10 cellular contexts compared by ENCODE assay signal in genomic region chr2:201261911-201262310, GRCh38. TPM values are rescaled to one million over a fixed set of nuclear protein-coding genes. Genes with fewer than 3 reads are reported as not detected.
A peak's percentile ranks its signal among the peaks of the same experiment; 100 is the strongest.
DNase-seq lines count a peak whose midpoint lies in the region; ATAC-seq and TF ChIP-seq lines count a peak whose summit lies in the region.
"Had no signal": no experiment of that assay in that cellular context is flagged by ENCODE, and none has a peak within 500 bp of the region (broad histone marks: within the 10 kb centered on the region; RNA-seq: fewer than 3 reads in every experiment).

No MANE protein-coding gene starts in this region.

- H3K27ac Mint-ChIP-seq in CD8-positive, alpha-beta T cell: peak overlapping the region; percentile 98
- H3K27ac Mint-ChIP-seq in natural killer cell treated with Interleukin-12 subunit alpha and Interleukin-12 subunit beta and Interleukin-15 and Interleukin-18, amount 100 ng/mL, for 72 hours: peak overlapping the region; percentile 93 to 98

- H3K9ac ChIP-seq in adipocyte (ENCODE audit: low read length): peak overlapping the region; percentile 46

- peak overlapping the region; percentile 79 for H3K27ac ChIP-seq in CD8-positive, alpha-beta T cell (ENCODE audit: low read depth, low read length)
- peak overlapping the region; percentile 99 for H3K27ac ChIP-seq in KOPT-K1 (ENCODE audit: low read depth, low read length, poor library complexity, severe bottlenecking)

- no peak for DNase-seq in CD8-positive, alpha-beta T cell
- DNase-seq in adipocyte (ENCODE audit: low read depth) (no peak), retina (no peak), left colon (no peak), OCI-M2 (lab: John Stamatoyannopoulos, UW; ENCODE audit: unreplicated experiment) (no peak)
- DNase-seq in natural killer cell treated with Interleukin-12 subunit alpha and Interleukin-12 subunit beta and Interleukin-15 and Interleukin-18, amount 100 ng/mL, for 72 hours (ENCODE audit: low spot score): no peak
- DNase-seq in stimulated activated CD4-positive, alpha-beta T cell treated with anti-CD3 and anti-CD28 coated beads, Interleukin-1b, Interleukin-23, amount 100 ng/mL, for 48 hours: no peak
- DNase-seq: KG1, NCI-H446 had no signal

- H3K27me3 ChIP-seq in CD8-positive, alpha-beta T cell (ENCODE audit: insufficient read depth, low read length): no peaks in the 10 kb centered on the region
- no peaks in the 10 kb centered on the region for H3K27me3 ChIP-seq in adipocyte (replicated peaks; ENCODE audit: control insufficient read depth, insufficient read depth, low read length)

- intact Hi-C loops in CD8-positive, alpha-beta T cell (cut with DNase I, micrococcal nuclease): loop anchor here (5.0 kb wide), 2 partner anchors 190 to 450 kb away; partner anchors contain the start of genes BZW1 (in 1 of the 2), STRADB (in 1 of the 2) and TRAK2 (in 1 of the 2)
- intact Hi-C loops in left colon (cut with DNase I, micrococcal nuclease): no loop called here

- peaks cover 5% of the 10 kb centered on the region for H3K36me3 ChIP-seq in CD8-positive, alpha-beta T cell (ENCODE audit: insufficient read depth, low read length)
- H3K36me3 ChIP-seq in KOPT-K1 (ENCODE audit: insufficient read depth, low read length) (peaks cover 18% of the 10 kb centered on the region), adipocyte (ENCODE audit: control insufficient read depth, insufficient read depth, low read length, severe bottlenecking) (no peaks in the 10 kb centered on the region)

- H3K4me3 Mint-ChIP-seq in CD8-positive, alpha-beta T cell: peak overlapping the region; percentile 96
- H3K4me3 Mint-ChIP-seq in natural killer cell treated with Interleukin-12 subunit alpha and Interleukin-12 subunit beta and Interleukin-15 and Interleukin-18, amount 100 ng/mL, for 72 hours: peak overlapping the region; percentile 93

- H3K9me3 Mint-ChIP-seq in CD8-positive, alpha-beta T cell: no peaks in the 10 kb centered on the region
- no peaks in the 10 kb centered on the region for H3K9me3 Mint-ChIP-seq in natural killer cell treated with Interleukin-12 subunit alpha and Interleukin-12 subunit beta and Interleukin-15 and Interleukin-18, amount 100 ng/mL, for 72 hours

- peak overlapping the region; percentile 56 for H3K4me3 ChIP-seq in CD8-positive, alpha-beta T cell (ENCODE audit: low read depth, low read length)
- no peak overlapping the region for H3K4me3 ChIP-seq in adipocyte (ENCODE audit: low read length)

- peaks cover 36% of the 10 kb centered on the region for H3K36me3 Mint-ChIP-seq in CD8-positive, alpha-beta T cell
- H3K36me3 Mint-ChIP-seq in natural killer cell treated with Interleukin-12 subunit alpha and Interleukin-12 subunit beta and Interleukin-15 and Interleukin-18, amount 100 ng/mL, for 72 hours: peaks cover 10% of the 10 kb centered on the region

- POLR2A ChIA-PET in CD8-positive, alpha-beta T cell (lab: Charles Lee): interaction anchor here (1.1 to 5.1 kb wide), 7 partner anchors 8 to 190 kb away, joined by 3 to 35 read pairs (median 7); partner anchors contain the start of genes CFLAR, STRADB and TRAK2

- TF ChIP-seq CTCF in CD8-positive, alpha-beta T cell (IDR thresholded peaks at IDR 0.05): no peak

- peaks cover 81% of the 10 kb centered on the region for H3K4me1 Mint-ChIP-seq in CD8-positive, alpha-beta T cell (ENCODE audit: low read depth)
- H3K4me1 Mint-ChIP-seq in natural killer cell treated with Interleukin-12 subunit alpha and Interleukin-12 subunit beta and Interleukin-15 and Interleukin-18, amount 100 ng/mL, for 72 hours (ENCODE audit: low read depth in 2 of 2): peaks cover 72 to 89% of the 10 kb centered on the region in 2 donors

- CTCF ChIA-PET in CD8-positive, alpha-beta T cell (lab: Charles Lee): interaction anchor here (0.9 to 10.9 kb wide), 7 partner anchors 14 to 102 kb away, joined by 3 to 76 read pairs (median 19); no protein-coding TSS in a partner anchor

- H3K9me3 ChIP-seq in CD8-positive, alpha-beta T cell (ENCODE audit: low read length): no peaks in the 10 kb centered on the region
- H3K9me3 ChIP-seq in KOPT-K1 (ENCODE audit: insufficient read depth, low read length, poor library complexity, severe bottlenecking) (no peaks in the 10 kb centered on the region), adipocyte (ENCODE audit: control insufficient read depth, low read length) (no peaks in the 10 kb centered on the region)

- no peak for ATAC-seq in CD8-positive, alpha-beta T cell
- no peak for ATAC-seq in natural killer cell treated with Interleukin-12 subunit alpha and Interleukin-12 subunit beta and Interleukin-15 and Interleukin-18, amount 100 ng/mL, for 72 hours
- ATAC-seq in left colon: no peak

- H3K4me1 ChIP-seq in CD8-positive, alpha-beta T cell (ENCODE audit: insufficient read depth, low read length): peaks cover 68% of the 10 kb centered on the region
- peaks cover 32% of the 10 kb centered on the region for H3K4me1 ChIP-seq in adipocyte (ENCODE audit: control insufficient read depth, insufficient read depth, low read length)

- H3K27me3 Mint-ChIP-seq in CD8-positive, alpha-beta T cell (ENCODE audit: low read depth): no peaks in the 10 kb centered on the region
- H3K27me3 Mint-ChIP-seq in natural killer cell treated with Interleukin-12 subunit alpha and Interleukin-12 subunit beta and Interleukin-15 and Interleukin-18, amount 100 ng/mL, for 72 hours: no peaks in the 10 kb centered on the region

RNA-seq across cellular contexts. Expression of gene CASP8, which starts 1.6 kb away (rescaled TPM):
- total RNA-seq in CD8-positive, alpha-beta T cell: 100 to 1,000 TPM; 153 to 155 TPM
- 10 to 100 TPM; 76.8 to 83.7 TPM for total RNA-seq in natural killer cell treated with Interleukin-12 subunit alpha and Interleukin-12 subunit beta and Interleukin-15 and Interleukin-18, amount 100 ng/mL, for 72 hours
- 10 to 100 TPM; 31.1 to 48.8 TPM for total RNA-seq in left colon

Comparison
In these comparisons a context has a peak if more than half of its experiments do, and no peak if none do; other contexts are left out.
1. intact Hi-C loops: an anchor here in CD8-positive, alpha-beta T cell (5.0 kb wide); none called in left colon.